Comparison of ENCODE assay signal across 17 cellular contexts in genomic region chr17:42146911-42147607, GRCh38. TPM values are rescaled to one million over a fixed set of nuclear protein-coding genes. Genes with fewer than 3 reads are reported as not detected.
"Had no signal": no experiment of that assay in that cellular context is flagged by ENCODE, and none has a peak within 500 bp of the region (broad histone marks: within the 10 kb centered on the region; RNA-seq: fewer than 3 reads in every experiment).

No MANE protein-coding gene starts in this region.

- H3K4me3 Mint-ChIP-seq: effector memory CD8-positive, alpha-beta T cell had no signal

- DNase-seq: activated gamma-delta T cell treated with Interleukin-2 at 50 U/mL for 16 hours; activated T-cell treated with anti-CD3 and anti-CD28 coated beads, Interleukin-2, amount 50 U/mL, for 1 hour; aorta; cerebellar nuclear complex; dermis blood vessel endothelial cell; effector memory CD8-positive, alpha-beta T cell; foreskin melanocyte; head of caudate nucleus; kidney glomerular epithelial cell; sigmoid colon; stimulated activated naive CD4-positive, alpha-beta T cell; transverse colon had no signal

- H3K27me3 Mint-ChIP-seq: effector memory CD8-positive, alpha-beta T cell had no signal

- H3K9me3 ChIP-seq: sigmoid colon, transverse colon had no signal

- ATAC-seq: effector memory CD8-positive, alpha-beta T cell had no signal

- H3K27ac ChIP-seq: epithelial cell of prostate, sigmoid colon, transverse colon had no signal

- H3K27me3 ChIP-seq: sigmoid colon, transverse colon had no signal

- H3K9me3 Mint-ChIP-seq: effector memory CD8-positive, alpha-beta T cell; neural crest cell had no signal

- H3K4me3 ChIP-seq: sigmoid colon, transverse colon had no signal

RNA-seq across cellular contexts. Expression of gene HSPB9, which starts 24.5 kb away (rescaled TPM):
- total RNA-seq: aorta, fibroblast of lung, osteoblast had no signal
- polyA plus RNA-seq: fibroblast of lung had no signal

RNA-seq across cellular contexts. Expression of gene KCNH4, which starts 33.9 kb away (rescaled TPM):
- total RNA-seq: fibroblast of lung, liver, osteoblast, sigmoid colon, transverse colon had no signal
- polyA plus RNA-seq: aorta had no signal

RNA-seq across cellular contexts. Expression of gene DHX58, which starts 34.5 kb away (rescaled TPM):
- total RNA-seq: neural crest cell had no signal
